Comparison of ENCODE assay signal across 8 cellular contexts in genomic region chr10:17199351-17199804, GRCh38. TPM values are rescaled to one million over a fixed set of nuclear protein-coding genes. Genes with fewer than 3 reads are reported as not detected.
DNase-seq lines count a peak whose midpoint lies in the region; ATAC-seq, FAIRE-seq and TF ChIP-seq lines count a peak whose summit lies in the region.

No MANE protein-coding gene starts in this region.

- H3K27ac ChIP-seq in keratinocyte (ENCODE audit: control insufficient read depth, insufficient read depth, low read length) (no peak overlapping the region), tibial nerve (peak overlapping the region; percentile 88 to 97 (median 97))

- intact Hi-C loops in activated T-helper 2 cell treated with anti-CD3 and anti-CD28 coated beads, Interferon-gamma antibody, Interleukin-2, Interleukin-4, amounts not matched to agents 10 μg/mL and 5 μg/mL and 100 μg/mL, durations not matched to agents 14 hours and 24 hours and 36 hours (cut with micrococcal nuclease) = no loop called here
- intact Hi-C loops in sciatic nerve (cut with DNase I) = no loop called here

- H3K4me1 Mint-ChIP-seq in activated naive CD4-positive, alpha-beta T cell treated with anti-CD3 and anti-CD28 coated beads, Interleukin-2, amount 50 U/mL, for 24 hours = peaks cover 48% of the 10 kb centered on the region
- peaks cover 42% of the 10 kb centered on the region for H3K4me1 Mint-ChIP-seq in activated T-helper 2 cell treated with anti-CD3 and anti-CD28 coated beads, Interferon-gamma antibody, Interleukin-2, Interleukin-4, amounts not matched to agents 10 μg/mL and 5 μg/mL and 100 μg/mL, durations not matched to agents 14 hours and 24 hours and 36 hours (ENCODE audit: low read depth)

- H3K79me2 ChIP-seq in keratinocyte (ENCODE audit: control insufficient read depth, insufficient read depth, low read length) = peaks cover 3% of the 10 kb centered on the region

- TF ChIP-seq CTCF in keratinocyte (optimal IDR thresholded peaks at IDR 0.05 in 1 of 3, IDR thresholded peaks at IDR 0.05 in 1 of 3, conservative IDR thresholded peaks at IDR 0.05 in 1 of 3; ENCODE audit: extremely low read depth in 1 of 3, insufficient read depth in 2 of 3, low read length in 3 of 3) (no peak), tibial nerve (IDR thresholded peaks at IDR 0.05) (no peak)

- H3K9me1 ChIP-seq in keratinocyte (ENCODE audit: control insufficient read depth, extremely low read depth, insufficient read depth, low read length) = no peaks in the 10 kb centered on the region

- no peak overlapping the region for H3K9ac ChIP-seq in keratinocyte (ENCODE audit: control insufficient read depth, extremely low read depth, insufficient read depth, low read length)

- H3K36me3 ChIP-seq in keratinocyte (ENCODE audit: control insufficient read depth in 2 of 2, extremely low read depth in 1 of 2, insufficient read depth in 2 of 2, low read length in 2 of 2) (no peaks in the 10 kb centered on the region), tibial nerve (no peaks in the 10 kb centered on the region)

- H3K9me3 ChIP-seq in keratinocyte (ENCODE audit: control insufficient read depth, low read depth, low read length) = no peaks in the 10 kb centered on the region
- no peaks in the 10 kb centered on the region for H3K9me3 ChIP-seq in tibial nerve

- peak overlapping the region; percentile 94 for H3K4me2 ChIP-seq in keratinocyte (ENCODE audit: control insufficient read depth, extremely low read depth, insufficient read depth, low read depth, low read length)

- FAIRE-seq in keratinocyte (lab: Jason Lieb, UNC) = peak; percentile 68

- no peaks in the 10 kb centered on the region for H3K36me3 Mint-ChIP-seq in activated naive CD4-positive, alpha-beta T cell treated with anti-CD3 and anti-CD28 coated beads, Interleukin-2, amount 50 U/mL, for 24 hours
- no peaks in the 10 kb centered on the region for H3K36me3 Mint-ChIP-seq in activated T-helper 2 cell treated with anti-CD3 and anti-CD28 coated beads, Interferon-gamma antibody, Interleukin-2, Interleukin-4, amounts not matched to agents 10 μg/mL and 5 μg/mL and 100 μg/mL, durations not matched to agents 14 hours and 24 hours and 36 hours (ENCODE audit: low read depth)

- no peak for ATAC-seq in sciatic nerve

- H3K4me3 ChIP-seq in keratinocyte (ENCODE audit: control insufficient read depth in 2 of 3, extremely low read depth in 1 of 3, insufficient read depth in 2 of 3, low read depth in 1 of 3, low read length in 3 of 3) (peak overlapping the region in 1 of 3 experiments; percentile 2), tibial nerve (peak overlapping the region; percentile 12 to 71 (median 62))

- H3K27me3 Mint-ChIP-seq in activated naive CD4-positive, alpha-beta T cell treated with anti-CD3 and anti-CD28 coated beads, Interleukin-2, amount 50 U/mL, for 24 hours = no peaks in the 10 kb centered on the region
- H3K27me3 Mint-ChIP-seq in activated T-helper 2 cell treated with anti-CD3 and anti-CD28 coated beads, Interferon-gamma antibody, Interleukin-2, Interleukin-4, amounts not matched to agents 10 μg/mL and 5 μg/mL and 100 μg/mL, durations not matched to agents 14 hours and 24 hours and 36 hours (ENCODE audit: low read depth) = peaks cover 7% of the 10 kb centered on the region

- H3K4me1 ChIP-seq in keratinocyte (ENCODE audit: control insufficient read depth, extremely low read depth, insufficient read depth, low read length) = peaks cover 15% of the 10 kb centered on the region
- peaks cover 0 to 27% (median 6%) of the 10 kb centered on the region in 4 donors for H3K4me1 ChIP-seq in tibial nerve

- peak overlapping the region; percentile 56 for H3K4me3 Mint-ChIP-seq in activated naive CD4-positive, alpha-beta T cell treated with anti-CD3 and anti-CD28 coated beads, Interleukin-2, amount 50 U/mL, for 24 hours
- H3K4me3 Mint-ChIP-seq in activated T-helper 2 cell treated with anti-CD3 and anti-CD28 coated beads, Interferon-gamma antibody, Interleukin-2, Interleukin-4, amounts not matched to agents 10 μg/mL and 5 μg/mL and 100 μg/mL, durations not matched to agents 14 hours and 24 hours and 36 hours (ENCODE audit: low read depth) = peak overlapping the region; percentile 22

- TF ChIP-seq EP300 in tibial nerve (IDR thresholded peaks at IDR 0.05) = peak in 1 of 2 donors; percentile 78

- dilution Hi-C loops in keratinocyte (cut with MboI; ENCODE audit: extremely low pct_ligation_motif_present, low sequenced_read_pairs) = no loop called here

- H4K20me1 ChIP-seq in keratinocyte (ENCODE audit: control insufficient read depth, extremely low read depth, insufficient read depth, low read length) = no peaks in the 10 kb centered on the region

- no peaks in the 10 kb centered on the region for H3K9me3 Mint-ChIP-seq in activated naive CD4-positive, alpha-beta T cell treated with anti-CD3 and anti-CD28 coated beads, Interleukin-2, amount 50 U/mL, for 24 hours
- no peaks in the 10 kb centered on the region for H3K9me3 Mint-ChIP-seq in activated T-helper 2 cell treated with anti-CD3 and anti-CD28 coated beads, Interferon-gamma antibody, Interleukin-2, Interleukin-4, amounts not matched to agents 10 μg/mL and 5 μg/mL and 100 μg/mL, durations not matched to agents 14 hours and 24 hours and 36 hours

- TF ChIP-seq POLR2A in tibial nerve (IDR thresholded peaks at IDR 0.05) = peak in 1 of 2 donors; percentile 20

- WGBS in tibial nerve, 2 donors = 9 to 11% methylated on average over 9 of the region's 9 CpGs

- H3K27ac Mint-ChIP-seq in activated naive CD4-positive, alpha-beta T cell treated with anti-CD3 and anti-CD28 coated beads, Interleukin-2, amount 50 U/mL, for 24 hours = peak overlapping the region; percentile 18
- H3K27ac Mint-ChIP-seq in activated T-helper 2 cell treated with anti-CD3 and anti-CD28 coated beads, Interferon-gamma antibody, Interleukin-2, Interleukin-4, amounts not matched to agents 10 μg/mL and 5 μg/mL and 100 μg/mL, durations not matched to agents 14 hours and 24 hours and 36 hours = peak overlapping the region; percentile 2

- H2AFZ ChIP-seq in keratinocyte (ENCODE audit: control insufficient read depth, low read length) = peak overlapping the region; percentile 1

- H3K27me3 ChIP-seq in keratinocyte (ENCODE audit: control insufficient read depth, extremely low read depth, insufficient read depth, low read length) = no peaks in the 10 kb centered on the region
- no peaks in the 10 kb centered on the region for H3K27me3 ChIP-seq in tibial nerve

- DNase-seq in activated naive CD4-positive, alpha-beta T cell (lab: John Stamatoyannopoulos, UW) = no peak
- no peak for DNase-seq in activated T-helper 2 cell treated with anti-CD3 and anti-CD28 coated beads, Interferon-gamma antibody, Interleukin-2, Interleukin-4, amounts not matched to agents 10 μg/mL and 5 μg/mL and 100 μg/mL, durations not matched to agents 14 hours and 24 hours and 36 hours (ENCODE audit: low spot score)
- no peak for DNase-seq in keratinocyte (ENCODE audit: low read depth, low spot score)
- DNase-seq in tibial nerve (ENCODE audit: low spot score in 2 of 2) = no peak
- no peak for DNase-seq in GOT3 (lab: John Stamatoyannopoulos, UW)
- DNase-seq in pons (ENCODE audit: low spot score) = no peak
- no peak for DNase-seq in sciatic nerve (ENCODE audit: low spot score)

RNA-seq across cellular contexts. Expression of gene TRDMT1, which starts 2.1 kb away (rescaled TPM):
- 3.2 and 4.2 TPM in 2 replicates for total RNA-seq in activated T-helper 2 cell treated with anti-CD3 and anti-CD28 coated beads, Interferon-gamma antibody, Interleukin-2, Interleukin-4, amounts not matched to agents 10 μg/mL and 5 μg/mL and 100 μg/mL, durations not matched to agents 14 hours and 24 hours and 36 hours
- 2.3 to 6.6 TPM (median 3.3 TPM) in 3 replicates for polyA plus RNA-seq in keratinocyte
- 1.4 TPM for polyA plus RNA-seq in keratinocyte (2011; ENCODE audit: low read depth)
- polyA plus RNA-seq in keratinocyte (2011; cell fraction: cytosol; rRNA removed) = 1.2 and 4.0 TPM in 2 replicates
- 3.2 and 3.9 TPM in 2 replicates for polyA plus RNA-seq in keratinocyte (2011; cell fraction: nucleus; rRNA removed)
- polyA plus RNA-seq in keratinocyte (2012; ENCODE audit: low replicate concordance) = 0.95 and 3.1 TPM in 2 replicates
- 1.9 to 5.4 TPM (median 2.1 TPM) in 3 replicates for polyA minus RNA-seq in keratinocyte
- polyA minus RNA-seq in keratinocyte (2011; cell fraction: cytosol; rRNA and poly(A)+ RNA removed) = 0.77 TPM
- 3.3 and 7.8 TPM in 2 replicates for polyA minus RNA-seq in keratinocyte (2011; cell fraction: nucleus; rRNA and poly(A)+ RNA removed)
- total RNA-seq in tibial nerve (10 to 100 TPM; 12.9 to 17.5 (median 16.0) TPM), sciatic nerve (13.2 TPM)

RNA-seq across cellular contexts. Expression of gene VIM, which starts 28.7 kb away (rescaled TPM):
- total RNA-seq in activated T-helper 2 cell treated with anti-CD3 and anti-CD28 coated beads, Interferon-gamma antibody, Interleukin-2, Interleukin-4, amounts not matched to agents 10 μg/mL and 5 μg/mL and 100 μg/mL, durations not matched to agents 14 hours and 24 hours and 36 hours = 337 and 342 TPM in 2 replicates
- 341 to 1,147 TPM (median 495 TPM) in 3 replicates for polyA plus RNA-seq in keratinocyte
- 56.4 TPM for polyA plus RNA-seq in keratinocyte (2011; ENCODE audit: low read depth)
- 552 and 735 TPM in 2 replicates for polyA plus RNA-seq in keratinocyte (2011; cell fraction: cytosol; rRNA removed)
- 325 and 358 TPM in 2 replicates for polyA plus RNA-seq in keratinocyte (2011; cell fraction: nucleus; rRNA removed)
- 57.6 and 1,089 TPM in 2 replicates for polyA plus RNA-seq in keratinocyte (2012; ENCODE audit: low replicate concordance)
- 460 to 1,179 TPM (median 477 TPM) in 3 replicates for polyA minus RNA-seq in keratinocyte
- 1,163 TPM for polyA minus RNA-seq in keratinocyte (2011; cell fraction: cytosol; rRNA and poly(A)+ RNA removed)
- 188 and 237 TPM in 2 replicates for polyA minus RNA-seq in keratinocyte (2011; cell fraction: nucleus; rRNA and poly(A)+ RNA removed)
- 1,000 to 10,000 TPM; 6,350 to 8,587 (median 8,002) TPM for total RNA-seq in tibial nerve
- 4,253 TPM for total RNA-seq in sciatic nerve

Comparison
In these comparisons a context has a peak if more than half of its experiments do, and no peak if none do; other contexts are left out.
1. RNA of gene VIM, which starts 28.7 kb away (total RNA-seq): 6,350 to 8,587 TPM in tibial nerve and 4,253 TPM in sciatic nerve (single experiment); 337 to 342 TPM in activated T-helper 2 cell treated with anti-CD3 and anti-CD28 coated beads, Interferon-gamma antibody, Interleukin-2, Interleukin-4, amounts not matched to agents 10 μg/mL and 5 μg/mL and 100 μg/mL, durations not matched to agents 14 hours and 24 hours and 36 hours; every median in the first group is over 10 times any median in the second.